31 cellular contexts compared by ENCODE assay signal in genomic region chr10:122692744-122693143, GRCh38. TPM values are rescaled to one million over a fixed set of nuclear protein-coding genes. Genes with fewer than 3 reads are reported as not detected.
"Had no signal": no experiment of that assay in that cellular context is flagged by ENCODE, and none has a peak within 500 bp of the region (broad histone marks: within the 10 kb centered on the region; RNA-seq: fewer than 3 reads in every experiment).

No MANE protein-coding gene starts in this region.

- FAIRE-seq: urothelium cell line had no signal

- H3K9me3 ChIP-seq: stomach, suprapubic skin, testis, thoracic aorta, thyroid gland, tibial artery, tibial nerve, transverse colon, upper lobe of left lung, upper lobe of right lung, uterus, vagina had no signal

- H3K27me3 ChIP-seq: testis, thyroid gland, tibial artery, tibial nerve, transverse colon, upper lobe of left lung, uterus, vagina had no signal

- ATAC-seq: stimulated activated effector memory CD8-positive, alpha-beta T cell treated with anti-CD3 and anti-CD28 coated beads, Interleukin-12 subunit alpha, Interleukin-12 subunit beta, amount 100 ng/mL, for 72 hours; stimulated activated memory B cell treated with anti-CD40 and anti-IgM and Interleukin-4, amounts not matched to agents 10 μg/mL and 1 μg/mL and 100 μg/mL, for 72 hours; stimulated activated naive B cell treated with anti-CD40 and anti-IgM and Interleukin-4, amounts not matched to agents 10 μg/mL and 1 μg/mL and 100 μg/mL, for 72 hours; stimulated activated naive CD8-positive, alpha-beta T cell treated with anti-CD3 and anti-CD28 coated beads, Interleukin-15, amount 100 ng/mL, for 72 hours; stimulated activated naive CD8-positive, alpha-beta T cell treated with anti-CD3 and anti-CD28 coated beads, Interleukin-15, Interleukin-2, amounts not matched to agents 100 U/mL and 50 U/mL, for 24 hours; upper lobe of right lung had no signal

- H3K4me3 ChIP-seq: stomach, suprapubic skin, testis, thoracic aorta, thyroid gland, tibial artery, tibial nerve, transverse colon, upper lobe of left lung, upper lobe of right lung, uterus, vagina had no signal

- H3K4me1 ChIP-seq: stomach, suprapubic skin, testis, thyroid gland, transverse colon, uterus, vagina had no signal

- H3K27ac ChIP-seq: stomach, suprapubic skin, testis, thoracic aorta, thyroid gland, tibial artery, tibial nerve, transverse colon, upper lobe of left lung, upper lobe of right lung, uterus, vagina had no signal

- DNase-seq: stimulated activated CD4-positive, alpha-beta T cell treated with anti-CD3 and anti-CD28 coated beads, Interleukin-2, amount 100 ng/mL, for 48 hours; stimulated activated CD4-positive, alpha-beta T cell treated with anti-CD3 and anti-CD28 coated beads, Interleukin-4, amount 100 ng/mL, for 1 hour; stimulated activated CD4-positive, alpha-beta T cell treated with anti-CD3 and anti-CD28 coated beads, Interleukin-4, amount 100 ng/mL, for 24 hours; stimulated activated CD4-positive, alpha-beta T cell treated with anti-CD3 and anti-CD28 coated beads, Interleukin-4, amount 100 ng/mL, for 4 hours; stimulated activated CD8-positive, alpha-beta memory T cell treated with anti-CD3 and anti-CD28 coated beads, Interleukin-4, amount 100 ng/mL, for 48 hours; stimulated activated naive B cell treated with anti-CD40 and anti-IgM and Interleukin-4, amounts not matched to agents 10 μg/mL and 1 μg/mL and 100 μg/mL, for 72 hours; stimulated activated naive CD4-positive, alpha-beta T cell; stimulated activated naive CD4-positive, alpha-beta T cell treated with Interleukin-2 at 50 U/mL for 16 hours; stimulated activated naive CD8-positive, alpha-beta T cell treated with anti-CD3 and anti-CD28 coated beads, Interleukin-15, amount 100 ng/mL, for 72 hours; stimulated activated naive CD8-positive, alpha-beta T cell treated with anti-CD3 and anti-CD28 coated beads, Interleukin-15, Interleukin-2, amounts not matched to agents 100 U/mL and 50 U/mL, for 24 hours; stomach; substantia nigra; testis; thyroid gland; tibial artery; transverse colon; trophoblast cell; upper lobe of left lung; upper lobe of right lung; uterus had no signal

- H3K36me3 ChIP-seq: stomach, suprapubic skin, thoracic aorta, thyroid gland, tibial artery, tibial nerve, transverse colon, upper lobe of left lung, upper lobe of right lung, uterus, vagina had no signal

RNA-seq across cellular contexts. Expression of gene C10orf120, which starts 6.9 kb away (rescaled TPM):
- total RNA-seq: stomach, subcutaneous adipose tissue, suprapubic skin, temporal lobe, thoracic aorta, thyroid gland, tibial nerve, transverse colon, upper lobe of left lung, upper lobe of right lung, ureter, urinary bladder, uterus, vagina had no signal
- polyA plus RNA-seq: stomach, urinary bladder had no signal
